Comparison of ENCODE assay signal across 1 cellular context in genomic region chr4:86917212-86918039, GRCh38.
A peak's percentile ranks its signal among the peaks of the same experiment; 100 is the strongest.
TF ChIP-seq lines count a peak whose summit lies in the region.

No MANE protein-coding gene starts in this region.

TF ChIP-seq in K562, 482 proteins besides CTCF, POLR2A, EP300 and RAD21 (continued from another document and continues in another):
- TF ChIP-seq, protein P1, sequence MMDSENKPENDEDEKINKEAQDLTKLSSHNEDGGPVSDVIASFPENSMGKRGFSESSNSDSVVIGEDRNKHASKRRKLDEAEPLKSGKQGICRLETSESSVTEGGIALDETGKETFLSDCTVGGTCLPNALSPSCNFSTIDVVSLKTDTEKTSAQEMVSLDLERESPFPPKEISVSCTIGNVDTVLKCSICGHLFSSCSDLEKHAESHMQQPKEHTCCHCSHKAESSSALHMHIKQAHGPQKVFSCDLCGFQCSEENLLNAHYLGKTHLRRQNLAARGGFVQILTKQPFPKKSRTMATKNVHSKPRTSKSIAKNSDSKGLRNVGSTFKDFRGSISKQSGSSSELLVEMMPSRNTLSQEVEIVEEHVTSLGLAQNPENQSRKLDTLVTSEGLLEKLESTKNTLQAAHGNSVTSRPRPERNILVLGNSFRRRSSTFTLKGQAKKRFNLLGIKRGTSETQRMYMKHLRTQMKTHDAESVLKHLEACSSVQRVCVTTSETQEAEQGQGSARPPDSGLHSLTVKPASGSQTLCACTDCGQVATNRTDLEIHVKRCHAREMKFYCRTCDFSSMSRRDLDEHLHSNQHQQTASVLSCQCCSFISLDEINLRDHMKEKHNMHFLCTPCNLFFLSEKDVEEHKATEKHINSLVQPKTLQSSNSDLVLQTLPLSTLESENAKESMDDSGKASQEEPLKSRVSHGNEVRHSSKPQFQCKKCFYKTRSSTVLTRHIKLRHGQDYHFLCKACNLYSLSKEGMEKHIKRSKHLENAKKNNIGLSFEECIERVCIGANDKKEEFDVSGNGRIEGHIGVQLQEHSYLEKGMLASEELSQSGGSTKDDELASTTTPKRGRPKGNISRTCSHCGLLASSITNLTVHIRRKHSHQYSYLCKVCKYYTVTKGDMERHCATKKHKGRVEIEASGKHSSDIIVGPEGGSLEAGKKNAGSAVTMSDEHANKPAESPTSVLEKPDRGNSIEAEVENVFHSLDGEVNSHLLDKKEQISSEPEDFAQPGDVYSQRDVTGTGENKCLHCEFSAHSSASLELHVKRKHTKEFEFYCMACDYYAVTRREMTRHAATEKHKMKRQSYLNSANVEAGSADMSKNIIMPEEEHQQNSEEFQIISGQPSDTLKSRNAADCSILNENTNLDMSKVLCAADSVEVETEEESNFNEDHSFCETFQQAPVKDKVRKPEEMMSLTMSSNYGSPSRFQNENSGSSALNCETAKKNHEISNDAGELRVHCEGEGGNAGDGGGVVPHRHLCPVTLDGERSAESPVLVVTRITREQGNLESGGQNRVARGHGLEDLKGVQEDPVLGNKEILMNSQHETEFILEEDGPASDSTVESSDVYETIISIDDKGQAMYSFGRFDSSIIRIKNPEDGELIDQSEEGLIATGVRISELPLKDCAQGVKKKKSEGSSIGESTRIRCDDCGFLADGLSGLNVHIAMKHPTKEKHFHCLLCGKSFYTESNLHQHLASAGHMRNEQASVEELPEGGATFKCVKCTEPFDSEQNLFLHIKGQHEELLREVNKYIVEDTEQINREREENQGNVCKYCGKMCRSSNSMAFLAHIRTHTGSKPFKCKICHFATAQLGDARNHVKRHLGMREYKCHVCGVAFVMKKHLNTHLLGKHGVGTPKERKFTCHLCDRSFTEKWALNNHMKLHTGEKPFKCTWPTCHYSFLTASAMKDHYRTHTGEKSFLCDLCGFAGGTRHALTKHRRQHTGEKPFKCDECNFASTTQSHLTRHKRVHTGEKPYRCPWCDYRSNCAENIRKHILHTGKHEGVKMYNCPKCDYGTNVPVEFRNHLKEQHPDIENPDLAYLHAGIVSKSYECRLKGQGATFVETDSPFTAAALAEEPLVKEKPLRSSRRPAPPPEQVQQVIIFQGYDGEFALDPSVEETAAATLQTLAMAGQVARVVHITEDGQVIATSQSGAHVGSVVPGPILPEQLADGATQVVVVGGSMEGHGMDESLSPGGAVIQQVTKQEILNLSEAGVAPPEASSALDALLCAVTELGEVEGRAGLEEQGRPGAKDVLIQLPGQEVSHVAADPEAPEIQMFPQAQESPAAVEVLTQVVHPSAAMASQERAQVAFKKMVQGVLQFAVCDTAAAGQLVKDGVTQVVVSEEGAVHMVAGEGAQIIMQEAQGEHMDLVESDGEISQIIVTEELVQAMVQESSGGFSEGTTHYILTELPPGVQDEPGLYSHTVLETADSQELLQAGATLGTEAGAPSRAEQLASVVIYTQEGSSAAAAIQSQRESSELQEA (IDR thresholded peaks at IDR 0.05; ENCODE audit: low read depth): peak; percentile 40; the same call in 1 of the 2 replicates
- no peak for TF ChIP-seq THAP12 (CRISPR knock-in tag; IDR thresholded peaks at IDR 0.05)
- peak; percentile 71 for TF ChIP-seq TCF3 (CRISPR knock-in tag; IDR thresholded peaks at IDR 0.05)
- TF ChIP-seq ZNF212 (CRISPR knock-in tag; IDR thresholded peaks at IDR 0.05): no peak
- no peak for TF ChIP-seq YY1 (IDR thresholded peaks at IDR 0.05; ENCODE audit: borderline replicate concordance in 1 of 3, control insufficient read depth in 1 of 3, extremely low read depth in 1 of 3, insufficient read depth in 3 of 3, insufficient read length in 1 of 3, insufficient replicate concordance in 2 of 3, low read depth in 1 of 3, low read length in 2 of 3)
- TF ChIP-seq, protein P2, sequence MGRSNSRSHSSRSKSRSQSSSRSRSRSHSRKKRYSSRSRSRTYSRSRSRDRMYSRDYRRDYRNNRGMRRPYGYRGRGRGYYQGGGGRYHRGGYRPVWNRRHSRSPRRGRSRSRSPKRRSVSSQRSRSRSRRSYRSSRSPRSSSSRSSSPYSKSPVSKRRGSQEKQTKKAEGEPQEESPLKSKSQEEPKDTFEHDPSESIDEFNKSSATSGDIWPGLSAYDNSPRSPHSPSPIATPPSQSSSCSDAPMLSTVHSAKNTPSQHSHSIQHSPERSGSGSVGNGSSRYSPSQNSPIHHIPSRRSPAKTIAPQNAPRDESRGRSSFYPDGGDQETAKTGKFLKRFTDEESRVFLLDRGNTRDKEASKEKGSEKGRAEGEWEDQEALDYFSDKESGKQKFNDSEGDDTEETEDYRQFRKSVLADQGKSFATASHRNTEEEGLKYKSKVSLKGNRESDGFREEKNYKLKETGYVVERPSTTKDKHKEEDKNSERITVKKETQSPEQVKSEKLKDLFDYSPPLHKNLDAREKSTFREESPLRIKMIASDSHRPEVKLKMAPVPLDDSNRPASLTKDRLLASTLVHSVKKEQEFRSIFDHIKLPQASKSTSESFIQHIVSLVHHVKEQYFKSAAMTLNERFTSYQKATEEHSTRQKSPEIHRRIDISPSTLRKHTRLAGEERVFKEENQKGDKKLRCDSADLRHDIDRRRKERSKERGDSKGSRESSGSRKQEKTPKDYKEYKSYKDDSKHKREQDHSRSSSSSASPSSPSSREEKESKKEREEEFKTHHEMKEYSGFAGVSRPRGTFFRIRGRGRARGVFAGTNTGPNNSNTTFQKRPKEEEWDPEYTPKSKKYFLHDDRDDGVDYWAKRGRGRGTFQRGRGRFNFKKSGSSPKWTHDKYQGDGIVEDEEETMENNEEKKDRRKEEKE (IDR thresholded peaks at IDR 0.05; ENCODE audit: borderline replicate concordance in 1 of 2, control insufficient read depth in 1 of 2, low read depth in 2 of 2, low read length in 1 of 2): no peak
- TF ChIP-seq GMEB1 (CRISPR knock-in tag; IDR thresholded peaks at IDR 0.05): no peak
- 0 out of 4 replicates have a peak, but pooled peaks of 1 of the 2 experiments have one; percentile 39 for TF ChIP-seq FOXK2 (conservative IDR thresholded peaks at IDR 0.05 in 1 of 2, IDR thresholded peaks at IDR 0.05 in 1 of 2; ENCODE audit: low read depth in 2 of 2)
- TF ChIP-seq SOX6 (IDR thresholded peaks at IDR 0.05): no peak
- 0 out of 2 replicates have a peak, but pooled peaks have one; percentile 76 for TF ChIP-seq THRAP3 (IDR thresholded peaks at IDR 0.05; ENCODE audit: borderline replicate concordance)
- TF ChIP-seq MEF2A (IDR thresholded peaks at IDR 0.05; ENCODE audit: control insufficient read depth, low read depth, low read length): no peak
- TF ChIP-seq MTA1 (IDR thresholded peaks at IDR 0.05; ENCODE audit: borderline replicate concordance): peak; percentile 76
- no peak for TF ChIP-seq ZNF174 (CRISPR knock-in tag; IDR thresholded peaks at IDR 0.05)
- no peak for TF ChIP-seq NR3C1 (CRISPR knock-in tag; IDR thresholded peaks at IDR 0.05)
- no peak for TF ChIP-seq ARID3B (CRISPR knock-in tag; IDR thresholded peaks at IDR 0.05; ENCODE audit: borderline replicate concordance)
- TF ChIP-seq, protein P3, sequence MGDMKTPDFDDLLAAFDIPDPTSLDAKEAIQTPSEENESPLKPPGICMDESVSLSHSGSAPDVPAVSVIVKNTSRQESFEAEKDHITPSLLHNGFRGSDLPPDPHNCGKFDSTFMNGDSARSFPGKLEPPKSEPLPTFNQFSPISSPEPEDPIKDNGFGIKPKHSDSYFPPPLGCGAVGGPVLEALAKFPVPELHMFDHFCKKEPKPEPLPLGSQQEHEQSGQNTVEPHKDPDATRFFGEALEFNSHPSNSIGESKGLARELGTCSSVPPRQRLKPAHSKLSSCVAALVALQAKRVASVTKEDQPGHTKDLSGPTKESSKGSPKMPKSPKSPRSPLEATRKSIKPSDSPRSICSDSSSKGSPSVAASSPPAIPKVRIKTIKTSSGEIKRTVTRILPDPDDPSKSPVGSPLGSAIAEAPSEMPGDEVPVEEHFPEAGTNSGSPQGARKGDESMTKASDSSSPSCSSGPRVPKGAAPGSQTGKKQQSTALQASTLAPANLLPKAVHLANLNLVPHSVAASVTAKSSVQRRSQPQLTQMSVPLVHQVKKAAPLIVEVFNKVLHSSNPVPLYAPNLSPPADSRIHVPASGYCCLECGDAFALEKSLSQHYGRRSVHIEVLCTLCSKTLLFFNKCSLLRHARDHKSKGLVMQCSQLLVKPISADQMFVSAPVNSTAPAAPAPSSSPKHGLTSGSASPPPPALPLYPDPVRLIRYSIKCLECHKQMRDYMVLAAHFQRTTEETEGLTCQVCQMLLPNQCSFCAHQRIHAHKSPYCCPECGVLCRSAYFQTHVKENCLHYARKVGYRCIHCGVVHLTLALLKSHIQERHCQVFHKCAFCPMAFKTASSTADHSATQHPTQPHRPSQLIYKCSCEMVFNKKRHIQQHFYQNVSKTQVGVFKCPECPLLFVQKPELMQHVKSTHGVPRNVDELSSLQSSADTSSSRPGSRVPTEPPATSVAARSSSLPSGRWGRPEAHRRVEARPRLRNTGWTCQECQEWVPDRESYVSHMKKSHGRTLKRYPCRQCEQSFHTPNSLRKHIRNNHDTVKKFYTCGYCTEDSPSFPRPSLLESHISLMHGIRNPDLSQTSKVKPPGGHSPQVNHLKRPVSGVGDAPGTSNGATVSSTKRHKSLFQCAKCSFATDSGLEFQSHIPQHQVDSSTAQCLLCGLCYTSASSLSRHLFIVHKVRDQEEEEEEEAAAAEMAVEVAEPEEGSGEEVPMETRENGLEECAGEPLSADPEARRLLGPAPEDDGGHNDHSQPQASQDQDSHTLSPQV (IDR thresholded peaks at IDR 0.05): no peak
- TF ChIP-seq KAT8 (IDR thresholded peaks at IDR 0.05; ENCODE audit: low read depth): no peak
- no peak for TF ChIP-seq SREBF2 (CRISPR knock-in tag; IDR thresholded peaks at IDR 0.05)
- TF ChIP-seq ZNF263 (CRISPR knock-in tag; IDR thresholded peaks at IDR 0.05; ENCODE audit: borderline replicate concordance): peak; percentile 20; the same call in 1 of the 2 replicates
- TF ChIP-seq BCOR (IDR thresholded peaks at IDR 0.05): 0 out of 2 replicates have a peak, but pooled peaks have one; percentile 24
- TF ChIP-seq ZFX (CRISPR knock-in tag; IDR thresholded peaks at IDR 0.05): no peak
- TF ChIP-seq MTA2 (IDR thresholded peaks at IDR 0.05; ENCODE audit: low read depth): peak; percentile 43; the same call in 1 of the 2 replicates
- no peak for TF ChIP-seq TARDBP (IDR thresholded peaks at IDR 0.05)
- TF ChIP-seq, protein P4, sequence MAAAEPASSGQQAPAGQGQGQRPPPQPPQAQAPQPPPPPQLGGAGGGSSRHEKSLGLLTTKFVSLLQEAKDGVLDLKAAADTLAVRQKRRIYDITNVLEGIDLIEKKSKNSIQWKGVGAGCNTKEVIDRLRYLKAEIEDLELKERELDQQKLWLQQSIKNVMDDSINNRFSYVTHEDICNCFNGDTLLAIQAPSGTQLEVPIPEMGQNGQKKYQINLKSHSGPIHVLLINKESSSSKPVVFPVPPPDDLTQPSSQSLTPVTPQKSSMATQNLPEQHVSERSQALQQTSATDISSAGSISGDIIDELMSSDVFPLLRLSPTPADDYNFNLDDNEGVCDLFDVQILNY (CRISPR knock-in tag; IDR thresholded peaks at IDR 0.05): no peak
- TF ChIP-seq, protein P5, sequence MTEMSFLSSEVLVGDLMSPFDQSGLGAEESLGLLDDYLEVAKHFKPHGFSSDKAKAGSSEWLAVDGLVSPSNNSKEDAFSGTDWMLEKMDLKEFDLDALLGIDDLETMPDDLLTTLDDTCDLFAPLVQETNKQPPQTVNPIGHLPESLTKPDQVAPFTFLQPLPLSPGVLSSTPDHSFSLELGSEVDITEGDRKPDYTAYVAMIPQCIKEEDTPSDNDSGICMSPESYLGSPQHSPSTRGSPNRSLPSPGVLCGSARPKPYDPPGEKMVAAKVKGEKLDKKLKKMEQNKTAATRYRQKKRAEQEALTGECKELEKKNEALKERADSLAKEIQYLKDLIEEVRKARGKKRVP (CRISPR knock-in tag; IDR thresholded peaks at IDR 0.05): no peak
